1 cellular context compared by ENCODE assay signal in the genomic region with DNA sequence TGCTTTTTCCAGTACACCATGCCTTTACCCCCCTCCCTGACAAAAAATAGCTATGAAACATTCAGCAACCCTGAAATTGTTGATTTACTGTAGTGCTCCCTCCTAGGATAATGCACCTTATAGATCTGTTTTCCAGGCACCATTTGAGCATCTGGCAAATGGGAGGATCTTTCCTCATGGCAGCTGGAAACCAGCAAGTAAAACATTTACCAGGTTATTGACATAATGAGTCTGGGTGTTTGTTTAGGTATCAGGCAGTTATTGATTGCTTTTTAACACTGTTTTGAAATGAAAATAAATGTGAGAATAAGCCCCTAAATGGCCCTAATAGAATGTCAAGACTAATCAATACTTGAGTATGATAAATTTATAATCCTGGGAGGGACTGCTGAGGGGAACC.
A peak's percentile ranks its signal among the peaks of the same experiment; 100 is the strongest.
TF ChIP-seq lines count a peak whose summit lies in the region.

No MANE protein-coding gene starts in this region.

TF ChIP-seq in liver, 16 proteins besides CTCF, POLR2A, EP300 and RAD21 (continued from another document):
- no peak for TF ChIP-seq REST (IDR thresholded peaks at IDR 0.05)
- TF ChIP-seq, protein P1, sequence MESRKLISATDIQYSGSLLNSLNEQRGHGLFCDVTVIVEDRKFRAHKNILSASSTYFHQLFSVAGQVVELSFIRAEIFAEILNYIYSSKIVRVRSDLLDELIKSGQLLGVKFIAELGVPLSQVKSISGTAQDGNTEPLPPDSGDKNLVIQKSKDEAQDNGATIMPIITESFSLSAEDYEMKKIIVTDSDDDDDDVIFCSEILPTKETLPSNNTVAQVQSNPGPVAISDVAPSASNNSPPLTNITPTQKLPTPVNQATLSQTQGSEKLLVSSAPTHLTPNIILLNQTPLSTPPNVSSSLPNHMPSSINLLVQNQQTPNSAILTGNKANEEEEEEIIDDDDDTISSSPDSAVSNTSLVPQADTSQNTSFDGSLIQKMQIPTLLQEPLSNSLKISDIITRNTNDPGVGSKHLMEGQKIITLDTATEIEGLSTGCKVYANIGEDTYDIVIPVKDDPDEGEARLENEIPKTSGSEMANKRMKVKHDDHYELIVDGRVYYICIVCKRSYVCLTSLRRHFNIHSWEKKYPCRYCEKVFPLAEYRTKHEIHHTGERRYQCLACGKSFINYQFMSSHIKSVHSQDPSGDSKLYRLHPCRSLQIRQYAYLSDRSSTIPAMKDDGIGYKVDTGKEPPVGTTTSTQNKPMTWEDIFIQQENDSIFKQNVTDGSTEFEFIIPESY (IDR thresholded peaks at IDR 0.05): no peak
- no peak for TF ChIP-seq NR2F2 (IDR thresholded peaks at IDR 0.05)
- peak; percentile 60 to 62 for TF ChIP-seq HNF4A (conservative IDR thresholded peaks at IDR 0.05)
- peak; percentile 100 for TF ChIP-seq FOXA2 (IDR thresholded peaks at IDR 0.05)
